17 cellular contexts compared by ENCODE assay signal in genomic region chr18:28063181-28063790, GRCh38.
DNase-seq lines count a peak whose midpoint lies in the region; ATAC-seq and TF ChIP-seq lines count a peak whose summit lies in the region.
"Had no signal": no experiment of that assay in that cellular context is flagged by ENCODE, and none has a peak within 500 bp of the region (broad histone marks: within the 10 kb centered on the region; RNA-seq: fewer than 3 reads in every experiment).

No MANE protein-coding gene starts in this region.

- BruUV-seq in IMR-90 (replicated peaks; lab: Mats Ljungman, UMichigan), result no TSS peak

- H3K79me1 ChIP-seq in IMR-90 (ENCODE audit: low read depth in 1 of 2, low read length in 2 of 2) (peaks cover 21 to 44% of the 10 kb centered on the region in 2 experiments), mesenchymal stem cell (replicated peaks; ENCODE audit: low read length, poor library complexity, severe bottlenecking) (peaks cover 11% of the 10 kb centered on the region)

- H2AK9ac ChIP-seq in IMR-90 (replicated peaks; ENCODE audit: low read depth, low read length, poor library complexity), result no peak overlapping the region

- H2BK20ac ChIP-seq in IMR-90 (ENCODE audit: low read depth, low read length), result peak overlapping the region; percentile 89

- H3K9me1 ChIP-seq in IMR-90 (ENCODE audit: insufficient read depth, low read length), result peaks cover 17% of the 10 kb centered on the region

- H3K14ac ChIP-seq in IMR-90 (replicated peaks; ENCODE audit: low read depth, low read length), result peak overlapping the region; percentile 80
- H3K14ac ChIP-seq in mesenchymal stem cell (ENCODE audit: low read length in 2 of 2), result no peak overlapping the region

- dilution Hi-C loops in IMR-90 (cut with HindIII; ENCODE audit: low sequenced_read_pairs, unreplicated experiment), result no loop called here

- H3K4me3 ChIP-seq in IMR-90 (ENCODE audit: insufficient read depth, low read depth, low read length) (no peak overlapping the region), mesenchymal stem cell (ENCODE audit: insufficient read depth in 1 of 2, low read depth in 1 of 2, low read length in 2 of 2) (no peak overlapping the region), thyroid gland (replicated peaks in 1 of 3) (no peak overlapping the region)
- H3K4me3 ChIP-seq: gastroesophageal sphincter had no signal

- H3K36me3 ChIP-seq in IMR-90 (ENCODE audit: control insufficient read depth, insufficient read depth, low read length) (no peaks in the 10 kb centered on the region), mesenchymal stem cell (ENCODE audit: control insufficient read depth in 1 of 2, insufficient read depth in 2 of 2, low read depth in 1 of 2, low read length in 2 of 2) (no peaks in the 10 kb centered on the region), thyroid gland (no peaks in the 10 kb centered on the region)
- H3K36me3 ChIP-seq: gastroesophageal sphincter had no signal

- H3K9ac ChIP-seq in IMR-90 (ENCODE audit: low read depth, low read length) (no peak overlapping the region), mesenchymal stem cell (ENCODE audit: low read length) (no peak overlapping the region)

- H3K18ac ChIP-seq in IMR-90 (ENCODE audit: low read depth, low read length) (peak overlapping the region; percentile 90; the same call in 1 of the 2 replicates), mesenchymal stem cell (ENCODE audit: low read depth in 1 of 2, low read length in 2 of 2) (no peak overlapping the region)

- POLR2A ChIA-PET in IMR-90 (lab: Charles Lee; ENCODE audit: unreplicated experiment), result no interaction called here

- H2BK5ac ChIP-seq in IMR-90 (ENCODE audit: low read depth, low read length, poor library complexity, severe bottlenecking) (peak overlapping the region; percentile 99), mesenchymal stem cell (ENCODE audit: low read depth, low read length, poor library complexity, severe bottlenecking) (peak overlapping the region; percentile 70)

- H2BK120ac ChIP-seq in IMR-90 (ENCODE audit: low read depth, low read length) (peak overlapping the region; percentile 88), mesenchymal stem cell (ENCODE audit: low read depth, low read length) (no peak overlapping the region)

- H2BK15ac ChIP-seq in IMR-90 (ENCODE audit: low read depth, low read length) (peak overlapping the region; percentile 73; the same call in 2 of the 3 replicates), mesenchymal stem cell (ENCODE audit: low read depth, poor library complexity, severe bottlenecking) (no peak overlapping the region)

- no peak overlapping the region for H2BK12ac ChIP-seq in mesenchymal stem cell (ENCODE audit: low read length in 2 of 2)

- H3K27me3 ChIP-seq in IMR-90 (ENCODE audit: control insufficient read depth, insufficient read depth, low read length) (no peaks in the 10 kb centered on the region), mesenchymal stem cell (ENCODE audit: control insufficient read depth in 1 of 2, insufficient read depth in 1 of 2, low read length in 2 of 2) (no peaks in the 10 kb centered on the region), thyroid gland (no peaks in the 10 kb centered on the region)
- H3K27me3 ChIP-seq: gastroesophageal sphincter had no signal

- CTCF ChIA-PET in IMR-90 (lab: Yijun Ruan, JAX), result no interaction called here

- no peak for TF ChIP-seq RAD21 in IMR-90 (IDR thresholded peaks at IDR 0.05; ENCODE audit: low read length)

- H4K91ac ChIP-seq in IMR-90 (ENCODE audit: insufficient read depth, low read depth, low read length) (peak overlapping the region; percentile 77; the same call in 1 of the 2 replicates), mesenchymal stem cell (ENCODE audit: low read length) (peak overlapping the region; percentile 12)

- H3K27ac ChIP-seq in IMR-90 (ENCODE audit: insufficient read depth, low read length) (no peak overlapping the region), mesenchymal stem cell (ENCODE audit: low read length, poor library complexity, severe bottlenecking) (peak overlapping the region; percentile 98), thyroid gland (no peak overlapping the region)
- H3K27ac ChIP-seq: gastroesophageal sphincter had no signal

- intact Hi-C loops in IMR-90 (cut with micrococcal nuclease), result no loop called here
- intact Hi-C loops in thyroid gland (cut with DNase I), result no loop called here

- H3K4me1 ChIP-seq in IMR-90 (ENCODE audit: control insufficient read depth, insufficient read depth, low read length), result peaks cover 16% of the 10 kb centered on the region
- peaks cover 8% of the 10 kb centered on the region for H3K4me1 ChIP-seq in mesenchymal stem cell (ENCODE audit: control insufficient read depth, insufficient read depth, low read depth, low read length)
- no peaks in the 10 kb centered on the region for H3K4me1 ChIP-seq in thyroid gland

- TF ChIP-seq POLR2A in IMR-90 (IDR thresholded peaks at IDR 0.05; ENCODE audit: low read depth, low read length) (0 out of 2 replicates have a peak, but pooled peaks have one; percentile 23), thyroid gland (IDR thresholded peaks at IDR 0.05) (no peak)

- H2AFZ ChIP-seq in IMR-90 (replicated peaks; ENCODE audit: low read length, poor library complexity) (peak overlapping the region; percentile 44), mesenchymal stem cell (ENCODE audit: low read depth, low read length) (no peak overlapping the region)

- no peak for TF ChIP-seq CTCF in IMR-90 (conservative IDR thresholded peaks at IDR 0.05; ENCODE audit: low read depth, low read length)
- TF ChIP-seq CTCF in thyroid gland (IDR thresholded peaks at IDR 0.05), result no peak

- H4K5ac ChIP-seq in IMR-90 (ENCODE audit: low read depth, low read length), result peak overlapping the region; percentile 65; the same call in 1 of the 2 replicates

- H3K4ac ChIP-seq in IMR-90 (ENCODE audit: low read depth, low read length) (peak overlapping the region; percentile 76), mesenchymal stem cell (ENCODE audit: low read depth in 1 of 2, low read length in 2 of 2) (no peak overlapping the region)

- H2AK5ac ChIP-seq in IMR-90 (ENCODE audit: low read depth, low read length), result peak overlapping the region; percentile 78; the same call in 1 of the 2 replicates
- H2AK5ac ChIP-seq in mesenchymal stem cell (ENCODE audit: low read length, severe bottlenecking), result no peak overlapping the region

- ATAC-seq in IMR-90 (ENCODE audit: low read depth) (peak; percentile 45), GM19455 (IDR thresholded peaks at IDR 0.05; ENCODE audit: unreplicated experiment) (no peak)
- ATAC-seq: activated CD4-positive, alpha-beta T cell treated with anti-CD3 and anti-CD28 coated beads for 36 hours; gastroesophageal sphincter; HCT116 had no signal

- in situ Hi-C loops in IMR-90 (cut with MboI; ENCODE audit: low sequenced_read_pairs), result no loop called here

- peak overlapping the region; percentile 61; the same call in 1 of the 2 replicates for H3K56ac ChIP-seq in IMR-90 (ENCODE audit: extremely low read depth, insufficient read depth, low read length)

- DNase-seq in AG08395 (ENCODE audit: low spot score) (peak; percentile 35), IMR-90 (peak; percentile 48), dedifferentiated amniotic fluid mesenchymal stem cell (ENCODE audit: extremely low spot score) (peak; percentile 59), mesenchymal stem cell (peak; percentile 47), islet precursor cell (no peak), thyroid gland (no peak)
- no peak for DNase-seq in activated T-cell treated with anti-CD3 and anti-CD28 coated beads, Interleukin-2, amount 50 U/mL, for 1 hour
- DNase-seq: activated CD4-positive, alpha-beta T cell treated with anti-CD3 and anti-CD28 coated beads for 36 hours; amygdala; MM.1S; NCI-H2029 treated with DMSO at 0.1 percent for 48 hours; NCI-H748 treated with DMSO at 0.1 percent for 48 hours; RPMI8226; substantia nigra had no signal

- no CpG with 5 or more reads among the region's 2 CpGs for WGBS in IMR-90 (ENCODE audit: extremely low coverage in 2 of 2, insufficient read length in 1 of 2), 2 experiments
- WGBS in mesenchymal stem cell, result 0% methylated on average over 1 of the region's 2 CpGs
- 55 to 56% methylated on average over 2 of the region's 2 CpGs for WGBS in thyroid gland, 2 donors

- H3K4me2 ChIP-seq in IMR-90 (ENCODE audit: low read depth, low read length) (peak overlapping the region; percentile 38; the same call in 1 of the 2 replicates), mesenchymal stem cell (ENCODE audit: low read length, poor library complexity, severe bottlenecking) (no peak overlapping the region)

- no peaks in the 10 kb centered on the region for H3K9me3 ChIP-seq in IMR-90 (ENCODE audit: control insufficient read depth, insufficient read depth, low read length)
- H3K9me3 ChIP-seq in mesenchymal stem cell (ENCODE audit: control insufficient read depth, low read length), result no peaks in the 10 kb centered on the region
- H3K9me3 ChIP-seq in thyroid gland, result no peaks in the 10 kb centered on the region
- H3K9me3 ChIP-seq: gastroesophageal sphincter had no signal

- peak overlapping the region; percentile 5 to 50; a peak in 3 of 4 replicates for H4K8ac ChIP-seq in IMR-90 (ENCODE audit: low read depth in 2 of 2, low read length in 2 of 2)
- no peak overlapping the region for H4K8ac ChIP-seq in mesenchymal stem cell (ENCODE audit: low read length)

- H4K20me1 ChIP-seq in IMR-90 (ENCODE audit: insufficient read depth, low read length), result no peaks in the 10 kb centered on the region

- H3K23ac ChIP-seq in IMR-90 (ENCODE audit: low read depth, low read length) (peak overlapping the region; percentile 74), mesenchymal stem cell (ENCODE audit: low read length in 2 of 2) (no peak overlapping the region)

TF ChIP-seq in IMR-90, 13 proteins besides CTCF, POLR2A, EP300 and RAD21 (continues in another document):
- no peak for TF ChIP-seq CEBPB (IDR thresholded peaks at IDR 0.05; ENCODE audit: low read depth, low read length)
- TF ChIP-seq USF2 (IDR thresholded peaks at IDR 0.05; ENCODE audit: low read depth, low read length), result no peak
- TF ChIP-seq RFX5 (IDR thresholded peaks at IDR 0.05; ENCODE audit: low read depth, low read length), result no peak
- no peak for TF ChIP-seq ELK1 (IDR thresholded peaks at IDR 0.05; ENCODE audit: borderline replicate concordance, low read depth, low read length)

Comparison
In these comparisons a context has a peak if more than half of its experiments do, and no peak if none do; other contexts are left out.
1. DNase-seq: peak in AG08395 (single experiment), IMR-90 (single experiment), dedifferentiated amniotic fluid mesenchymal stem cell (single experiment) and mesenchymal stem cell (single experiment); none in islet precursor cell (single experiment), thyroid gland (0 of 2) and activated T-cell treated with anti-CD3 and anti-CD28 coated beads, Interleukin-2, amount 50 U/mL, for 1 hour (single experiment).